ENCODE assay signal across 19 cellular contexts in the genomic region with DNA sequence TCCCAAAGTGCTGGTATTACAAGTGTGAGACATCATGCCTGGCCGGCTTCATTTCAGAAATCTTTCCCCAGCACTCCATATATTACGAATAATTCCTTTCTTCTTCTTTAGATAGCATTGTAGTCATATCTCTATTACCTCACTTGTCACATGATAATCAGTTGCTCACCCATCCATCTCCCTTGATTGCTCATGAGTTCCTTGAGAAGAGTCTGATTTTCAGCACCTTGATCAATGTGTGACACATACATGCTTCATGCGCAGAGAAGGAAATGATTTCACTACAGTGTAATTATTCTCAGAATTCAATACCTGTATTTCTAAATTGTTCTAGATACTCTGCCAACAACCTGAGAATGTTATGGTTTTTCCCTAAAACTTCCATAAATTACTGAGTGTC. TPM values are rescaled to one million over a fixed set of nuclear protein-coding genes. Genes with fewer than 3 reads are reported as not detected.
DNase-seq lines count a peak whose midpoint lies in the region; ATAC-seq, FAIRE-seq and TF ChIP-seq lines count a peak whose summit lies in the region.
"Had no signal": no experiment of that assay in that cellular context is flagged by ENCODE, and none has a peak within 500 bp of the region (broad histone marks: within the 10 kb centered on the region; RNA-seq: fewer than 3 reads in every experiment).

No MANE protein-coding gene starts in this region.

- ATAC-seq in activated T-cell treated with anti-CD3 and anti-CD28 coated beads, Interleukin-2, amount 50 U/mL, for 4 hours, result peak; percentile 37 to 52
- ATAC-seq in HG03025 (IDR thresholded peaks at IDR 0.05; ENCODE audit: low FRiP score, unreplicated experiment), result no peak
- ATAC-seq: A549 had no signal

- no peak for DNase-seq in activated T-cell treated with anti-CD3 and anti-CD28 coated beads, Interleukin-2, amount 50 U/mL, for 4 hours
- no peak for DNase-seq in activated T-cell treated with anti-CD3 and anti-CD28 coated beads, Interleukin-2, amount 50 U/mL, for 48 hours
- DNase-seq in NCI-H226 (peak; percentile 89), bronchial epithelial cell (ENCODE audit: low read depth) (peak; percentile 98), renal cortical epithelial cell (ENCODE audit: low read depth) (peak; percentile 29), ecto neural progenitor cell (ENCODE audit: low spot score) (no peak)
- DNase-seq: DMS79, GDM1, GOT3, KG1, MG63, NCI-H1092 treated with DMSO at 0.1 percent for 48 hours, NCI-H1694, NCI-H2107, NCI-H446, Right ventricle myocardium superior had no signal

- FAIRE-seq in bronchial epithelial cell (lab: Jason Lieb, UNC), result no peak
- FAIRE-seq: A549, GM12892 had no signal

- H3K9me3 Mint-ChIP-seq in activated T-cell treated with anti-CD3 and anti-CD28 coated beads, Interleukin-2, amount 50 U/mL, for 4 hours, result no peaks in the 10 kb centered on the region

- H3K36me3 ChIP-seq in bronchial epithelial cell (ENCODE audit: control insufficient read depth, insufficient read depth, low read length), result no peaks in the 10 kb centered on the region
- H3K36me3 ChIP-seq: MG63 had no signal

- H3K36me3 Mint-ChIP-seq in activated T-cell treated with anti-CD3 and anti-CD28 coated beads, Interleukin-2, amount 50 U/mL, for 4 hours (ENCODE audit: insufficient read depth), result peaks cover 18% of the 10 kb centered on the region

- no peaks in the 10 kb centered on the region for H3K4me1 Mint-ChIP-seq in activated T-cell treated with anti-CD3 and anti-CD28 coated beads, Interleukin-2, amount 50 U/mL, for 4 hours (ENCODE audit: low read depth)

- H3K27me3 ChIP-seq in bronchial epithelial cell (ENCODE audit: control insufficient read depth, insufficient read depth, low read length), result no peaks in the 10 kb centered on the region
- H3K27me3 ChIP-seq: MG63 had no signal

- no peaks in the 10 kb centered on the region for H3K27me3 Mint-ChIP-seq in activated T-cell treated with anti-CD3 and anti-CD28 coated beads, Interleukin-2, amount 50 U/mL, for 4 hours (ENCODE audit: low read depth)

- H3K4me3 ChIP-seq in bronchial epithelial cell (ENCODE audit: low read depth, low read length), result no peak overlapping the region
- H3K4me3 ChIP-seq: A549, MG63 had no signal

- no peak for TF ChIP-seq CTCF in bronchial epithelial cell (IDR thresholded peaks at IDR 0.05; ENCODE audit: insufficient read depth, low read length, severe bottlenecking)

- H3K4me3 Mint-ChIP-seq in activated T-cell treated with anti-CD3 and anti-CD28 coated beads, Interleukin-2, amount 50 U/mL, for 4 hours, result no peak overlapping the region

RNA-seq across cellular contexts. Expression of a gene that starts 26.7 kb away (rescaled TPM):
- total RNA-seq in activated T-cell treated with anti-CD3 and anti-CD28 coated beads, Interleukin-2, amount 50 U/mL, for 4 hours, result 10 to 100 TPM; 66.0 to 75.5 (median 67.5) TPM
- total RNA-seq in bronchial epithelial cell (57.9 and 67.8 TPM in 2 replicates), renal cortical epithelial cell (18.0 and 40.6 TPM in 2 replicates)

RNA-seq across cellular contexts. Expression of a gene that starts 52.7 kb away (rescaled TPM):
- 1 to 10 TPM; 4.1 to 5.4 (median 4.6) TPM for total RNA-seq in activated T-cell treated with anti-CD3 and anti-CD28 coated beads, Interleukin-2, amount 50 U/mL, for 4 hours
- total RNA-seq in bronchial epithelial cell, result 4.2 and 4.4 TPM in 2 replicates
- total RNA-seq in renal cortical epithelial cell, result 3.1 and 5.6 TPM in 2 replicates

Comparison
In these comparisons a context has a peak if more than half of its experiments do, and no peak if none do; other contexts are left out.
1. DNase-seq: peak in NCI-H226 (single experiment), bronchial epithelial cell (single experiment) and renal cortical epithelial cell (single experiment); none in activated T-cell treated with anti-CD3 and anti-CD28 coated beads, Interleukin-2, amount 50 U/mL, for 4 hours (single experiment), activated T-cell treated with anti-CD3 and anti-CD28 coated beads, Interleukin-2, amount 50 U/mL, for 48 hours (0 of 2) and ecto neural progenitor cell (single experiment).